In genomic region chr5:74201334-74202081, GRCh38 we compare ENCODE assay signal across 9 cellular contexts.
DNase-seq lines count a peak whose midpoint lies in the region; ATAC-seq, FAIRE-seq and TF ChIP-seq lines count a peak whose summit lies in the region.
"Had no signal": no experiment of that assay in that cellular context is flagged by ENCODE, and none has a peak within 500 bp of the region (broad histone marks: within the 10 kb centered on the region; RNA-seq: fewer than 3 reads in every experiment).

No MANE protein-coding gene starts in this region.

- no peaks in the 10 kb centered on the region for H3K4me1 Mint-ChIP-seq in activated T-helper 17 cell treated with anti-CD3 and anti-CD28 coated beads, Interleukin-2, amount 50 U/mL, for 72 hours

- no peak overlapping the region for H3K4me3 Mint-ChIP-seq in activated T-helper 17 cell treated with anti-CD3 and anti-CD28 coated beads, Interleukin-2, amount 50 U/mL, for 72 hours

- peak overlapping the region in 2 of 4 donors; percentile 9 to 14 for H3K4me3 ChIP-seq in pancreas

- no peak for FAIRE-seq in pancreas (lab: Jason Lieb, UNC)

- peaks cover 0 to 4% (median 0%) of the 10 kb centered on the region in 3 donors for H3K4me1 ChIP-seq in pancreas

- intact Hi-C loops in pancreas (cut with DNase I): no loop called here

- H3K36me3 Mint-ChIP-seq in activated T-helper 17 cell treated with anti-CD3 and anti-CD28 coated beads, Interleukin-2, amount 50 U/mL, for 72 hours (ENCODE audit: low read depth): no peaks in the 10 kb centered on the region

- TF ChIP-seq CTCF in GM10248 (IDR thresholded peaks at IDR 0.05; ENCODE audit: control extremely low read depth, extremely low read depth, low read depth, missing control alignments) (no peak), pancreas (IDR thresholded peaks at IDR 0.05) (no peak)

- no peak overlapping the region for H3K27ac Mint-ChIP-seq in activated T-helper 17 cell treated with anti-CD3 and anti-CD28 coated beads, Interleukin-2, amount 50 U/mL, for 72 hours

- H3K27me3 Mint-ChIP-seq in activated T-helper 17 cell treated with anti-CD3 and anti-CD28 coated beads, Interleukin-2, amount 50 U/mL, for 72 hours: peaks cover 9% of the 10 kb centered on the region

- no peaks in the 10 kb centered on the region for H3K36me3 ChIP-seq in pancreas

- peak; percentile 39 for DNase-seq in GM10248 (ENCODE audit: extremely low spot score)
- peak; percentile 47 for DNase-seq in KG1 (lab: John Stamatoyannopoulos, UW)
- DNase-seq in pancreas: peak; percentile 63 to 77 (median 73)
- no peak for DNase-seq in activated CD8-positive, alpha-beta memory T cell treated with anti-CD3 and anti-CD28 coated beads, Interleukin-2, amount 50 U/mL, for 48 hours
- no peak for DNase-seq in NCI-H524 (lab: John Stamatoyannopoulos, UW)
- no peak for DNase-seq in cortex of kidney (lab: John Stamatoyannopoulos, UW)

- peak overlapping the region in 2 of 4 donors; percentile 22 to 42 for H3K27ac ChIP-seq in pancreas
- H3K27ac ChIP-seq: dorsolateral prefrontal cortex had no signal

- no peaks in the 10 kb centered on the region for H3K9me3 Mint-ChIP-seq in activated T-helper 17 cell treated with anti-CD3 and anti-CD28 coated beads, Interleukin-2, amount 50 U/mL, for 72 hours

- 43% methylated on average over 8 of the region's 8 CpGs for WGBS in pancreas, 2 donors

- H3K9me3 ChIP-seq in pancreas: no peaks in the 10 kb centered on the region

- POLR2A ChIA-PET in GM10248 (lab: Yijun Ruan, JAX): no interaction called here

- H3K27me3 ChIP-seq in pancreas: no peaks in the 10 kb centered on the region
- H3K27me3 ChIP-seq: dorsolateral prefrontal cortex had no signal

- peak; percentile 67 for ATAC-seq in GM21737 (IDR thresholded peaks at IDR 0.05; ENCODE audit: unreplicated experiment)
- peak; percentile 71 for ATAC-seq in activated T-helper 17 cell treated with anti-CD3 and anti-CD28 coated beads, Interleukin-2, amount 50 U/mL, for 72 hours (replicated peaks)
- peak; percentile 96 to 97 (median 96) for ATAC-seq in pancreas

- CTCF ChIA-PET in GM10248 (lab: Yijun Ruan, JAX): interaction anchor here (2.5 kb wide), 1 partner anchor 8 kb away, joined by 7 read pairs; no protein-coding TSS in a partner anchor

Comparison
In these comparisons a context has a peak if more than half of its experiments do, and no peak if none do; other contexts are left out.
1. DNase-seq: peak in GM10248 (single experiment), KG1 (single experiment) and pancreas (6 of 6); none in activated CD8-positive, alpha-beta memory T cell treated with anti-CD3 and anti-CD28 coated beads, Interleukin-2, amount 50 U/mL, for 48 hours (single experiment), NCI-H524 (0 of 2) and cortex of kidney (single experiment).
2. Peak in every context shown above with its lines, with median percentiles within 50 percentile points of each other: ATAC-seq.